Comparison of ENCODE assay signal across 8 cellular contexts in the genomic region with DNA sequence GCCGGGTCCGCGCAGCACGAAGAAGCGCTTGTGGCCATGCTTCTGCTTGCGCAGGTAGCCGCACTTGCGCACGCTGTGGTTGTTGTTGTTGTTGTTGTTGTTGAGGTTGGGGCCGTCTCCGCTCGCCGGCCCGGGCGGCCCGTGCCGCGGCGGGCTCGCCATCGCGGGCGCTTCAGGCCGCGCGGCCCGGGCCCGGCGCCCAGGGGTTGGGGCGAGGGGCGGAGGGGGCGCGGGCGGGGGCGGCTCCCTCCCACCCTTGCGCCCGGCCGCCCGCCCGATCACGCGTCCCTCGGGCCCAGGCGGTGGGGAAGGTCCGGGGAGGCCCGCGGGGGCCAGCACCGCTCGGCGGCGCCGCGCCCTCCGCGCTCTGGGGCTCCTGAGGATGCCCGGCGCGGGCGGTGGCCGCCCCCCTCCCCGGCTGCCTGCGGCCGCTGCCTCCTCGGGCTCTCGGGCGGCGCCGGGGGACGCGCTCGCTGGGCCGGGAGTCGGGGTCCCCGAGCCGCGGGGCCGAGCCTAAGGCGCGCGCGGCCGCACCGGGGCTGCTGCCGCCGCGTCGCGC. TPM values are rescaled to one million over a fixed set of nuclear protein-coding genes. Genes with fewer than 3 reads are reported as not detected.
DNase-seq lines count a peak whose midpoint lies in the region; ATAC-seq, FAIRE-seq and TF ChIP-seq lines count a peak whose summit lies in the region.

No MANE protein-coding gene starts in this region.

- FAIRE-seq in GM19239 (lab: Jason Lieb, UNC), result no peak

- peak overlapping the region; percentile 36 to 55 for H3K9ac ChIP-seq in stomach smooth muscle (ENCODE audit: low read length in 2 of 2)

- H3K36me3 ChIP-seq in cardiac muscle cell (no peaks in the 10 kb centered on the region), stomach smooth muscle (ENCODE audit: control insufficient read depth in 2 of 2, insufficient read depth in 2 of 2, low read length in 2 of 2) (peaks cover 0 to 2% of the 10 kb centered on the region in 2 donors)

- H3K4me3 ChIP-seq in cardiac muscle cell (peak overlapping the region; percentile 91), iPS-18c (ENCODE audit: insufficient read depth, low read depth, low read length) (peak overlapping the region; percentile 70), stomach smooth muscle (ENCODE audit: low read length in 2 of 2) (peak overlapping the region; percentile 81 to 82)

- H3K27ac ChIP-seq in cardiac muscle cell, result peak overlapping the region; percentile 89
- H3K27ac ChIP-seq in stomach smooth muscle (ENCODE audit: low read length), result peak overlapping the region; percentile 80

- DNase-seq in cardiac muscle cell (ENCODE audit: low read depth in 1 of 2, low spot score in 1 of 2) (peak in 1 of 2 donors; percentile 43), cardiac septum (ENCODE audit: low spot score) (no peak), activated gamma-delta T cell treated with Interleukin-2 at 50 U/mL for 16 hours (peak; percentile 13), GM19239 (ENCODE audit: insufficient read length, low spot score) (no peak)
- no peak for DNase-seq in activated effector memory CD4-positive, alpha-beta T cell treated with Interleukin-2 at 50 U/mL for 16 hours

- H3K9me3 ChIP-seq in cardiac muscle cell (ENCODE audit: low read depth), result no peaks in the 10 kb centered on the region
- no peaks in the 10 kb centered on the region for H3K9me3 ChIP-seq in iPS-18c (ENCODE audit: control insufficient read depth, insufficient read depth, low read length)
- no peaks in the 10 kb centered on the region for H3K9me3 ChIP-seq in stomach smooth muscle (ENCODE audit: control insufficient read depth in 2 of 2, low read length in 2 of 2)

- ATAC-seq in HG03045 (IDR thresholded peaks at IDR 0.05; ENCODE audit: unreplicated experiment), result peak; percentile 0

- no peaks in the 10 kb centered on the region for H3K4me1 ChIP-seq in cardiac muscle cell (ENCODE audit: low read depth)
- H3K4me1 ChIP-seq in stomach smooth muscle (ENCODE audit: control insufficient read depth, insufficient read depth, low read length), result peaks cover 43% of the 10 kb centered on the region

- no peak for TF ChIP-seq CTCF in cardiac muscle cell (IDR thresholded peaks at IDR 0.05; ENCODE audit: low read depth, low read length)

- intact Hi-C loops in cardiac septum (cut with DNase I), result loop anchor here (1.0 to 10.0 kb wide), 6 partner anchors 86 to 541 kb away; no protein-coding TSS in a partner anchor

- peaks cover 4% of the 10 kb centered on the region for H3K27me3 ChIP-seq in cardiac muscle cell
- no peaks in the 10 kb centered on the region for H3K27me3 ChIP-seq in stomach smooth muscle (ENCODE audit: control insufficient read depth in 1 of 2, insufficient read depth in 2 of 2, low read length in 2 of 2)

RNA-seq across cellular contexts. Expression of a gene that starts 0.4 kb away (rescaled TPM):
- 5.5 and 12.6 TPM in 2 replicates for total RNA-seq in cardiac muscle cell
- polyA plus RNA-seq in cardiac muscle cell, result 3.0 and 5.1 TPM in 2 replicates
- 12.0 TPM for total RNA-seq in cardiac septum
